ENCODE assay signal across 1 cellular context in genomic region chr1:234486858-234487830, GRCh38.
TF ChIP-seq lines count a peak whose summit lies in the region.

No MANE protein-coding gene starts in this region.

TF ChIP-seq in HepG2, 621 proteins besides CTCF, POLR2A, EP300 and RAD21 (continued from another document and continues in another):
- TF ChIP-seq ZNF296 (CRISPR knock-in tag; conservative IDR thresholded peaks at IDR 0.05) (no peak), KAT8 (CRISPR knock-in tag; IDR thresholded peaks at IDR 0.05) (peak; percentile 54; the same call in 1 of the 2 replicates), ZNF280D (CRISPR knock-in tag; IDR thresholded peaks at IDR 0.05) (no peak), SKI (IDR thresholded peaks at IDR 0.05; ENCODE audit: partially characterized antibody) (no peak), ZSCAN9 (CRISPR knock-in tag; IDR thresholded peaks at IDR 0.05; ENCODE audit: borderline replicate concordance) (no peak; the same call in 1 of the 2 replicates), KMT2B (CRISPR knock-in tag; IDR thresholded peaks at IDR 0.05) (no peak), ONECUT2 (CRISPR knock-in tag; IDR thresholded peaks at IDR 0.05) (no peak), ISL2 (CRISPR knock-in tag; IDR thresholded peaks at IDR 0.05) (no peak), SIN3B (IDR thresholded peaks at IDR 0.05; ENCODE audit: low read length) (no peak), ZNF143 (CRISPR knock-in tag; IDR thresholded peaks at IDR 0.05) (no peak), MBNL3 (CRISPR knock-in tag; conservative IDR thresholded peaks at IDR 0.05) (no peak), ARID2 (CRISPR knock-in tag; IDR thresholded peaks at IDR 0.05; ENCODE audit: borderline replicate concordance) (no peak), ZNF292 (CRISPR knock-in tag; IDR thresholded peaks at IDR 0.05; ENCODE audit: borderline replicate concordance, low read depth) (no peak), HOXA7 (CRISPR knock-in tag; IDR thresholded peaks at IDR 0.05) (no peak), RELA (CRISPR knock-in tag; IDR thresholded peaks at IDR 0.05) (0 out of 2 replicates have a peak, but pooled peaks have one; percentile 59), ZNF251 (CRISPR knock-in tag; IDR thresholded peaks at IDR 0.05) (no peak), HMG20B (CRISPR knock-in tag; conservative IDR thresholded peaks at IDR 0.05) (0 out of 2 replicates have a peak, but pooled peaks have one; percentile 16), ZNF34 (CRISPR knock-in tag; IDR thresholded peaks at IDR 0.05; ENCODE audit: borderline replicate concordance) (no peak), ZUFSP (CRISPR knock-in tag; IDR thresholded peaks at IDR 0.05; ENCODE audit: borderline replicate concordance) (no peak), NCOR1 (IDR thresholded peaks at IDR 0.05; ENCODE audit: borderline replicate concordance, low read length) (no peak), NR3C1 (CRISPR knock-in tag; IDR thresholded peaks at IDR 0.05) (no peak), BRD4 (CRISPR knock-in tag; IDR thresholded peaks at IDR 0.05) (no peak), ZNF616 (CRISPR knock-in tag; IDR thresholded peaks at IDR 0.05; ENCODE audit: low read depth) (no peak), THRA (CRISPR knock-in tag; IDR thresholded peaks at IDR 0.05; ENCODE audit: borderline replicate concordance) (peak; percentile 42; the same call in 1 of the 2 replicates), ZNF10 (CRISPR knock-in tag; IDR thresholded peaks at IDR 0.05; ENCODE audit: borderline replicate concordance, low read depth) (no peak), GTF3A (CRISPR knock-in tag; conservative IDR thresholded peaks at IDR 0.05) (no peak), HDAC2 (CRISPR knock-in tag; IDR thresholded peaks at IDR 0.05) (peak; percentile 77), PRPF4 (IDR thresholded peaks at IDR 0.05; ENCODE audit: low read depth, low read length, poor library complexity, severe bottlenecking) (no peak), ZNF101 (CRISPR knock-in tag; IDR thresholded peaks at IDR 0.05; ENCODE audit: borderline replicate concordance, low read depth) (no peak), ZSCAN30 (CRISPR knock-in tag; IDR thresholded peaks at IDR 0.05) (no peak), ZNF276 (CRISPR knock-in tag; IDR thresholded peaks at IDR 0.05; ENCODE audit: low read depth) (no peak), ATF3 (CRISPR knock-in tag; IDR thresholded peaks at IDR 0.05) (no peak), TAF15 (IDR thresholded peaks at IDR 0.05; ENCODE audit: low read depth, low read length, poor library complexity, severe bottlenecking) (no peak), ADNP (CRISPR knock-in tag; IDR thresholded peaks at IDR 0.05) (no peak), IRX3 (CRISPR knock-in tag; IDR thresholded peaks at IDR 0.05; ENCODE audit: borderline replicate concordance, low read depth) (no peak), TBX2 (CRISPR knock-in tag; IDR thresholded peaks at IDR 0.05; ENCODE audit: borderline replicate concordance) (peak; percentile 63; the same call in 1 of the 2 replicates), LCORL (IDR thresholded peaks at IDR 0.05) (peak; percentile 17; the same call in 1 of the 2 replicates), LCORL (CRISPR knock-in tag; IDR thresholded peaks at IDR 0.05) (peak; percentile 84), TAF1 (CRISPR knock-in tag; IDR thresholded peaks at IDR 0.05) (no peak), RXRB (CRISPR knock-in tag; IDR thresholded peaks at IDR 0.05; ENCODE audit: borderline replicate concordance) (no peak; the same call in 1 of the 2 replicates), ZFX (CRISPR knock-in tag; IDR thresholded peaks at IDR 0.05; ENCODE audit: low read depth) (0 out of 2 replicates have a peak, but pooled peaks have one; percentile 10), ZFP41 (CRISPR knock-in tag; IDR thresholded peaks at IDR 0.05; ENCODE audit: borderline replicate concordance) (no peak)
- TF ChIP-seq, protein P1, sequence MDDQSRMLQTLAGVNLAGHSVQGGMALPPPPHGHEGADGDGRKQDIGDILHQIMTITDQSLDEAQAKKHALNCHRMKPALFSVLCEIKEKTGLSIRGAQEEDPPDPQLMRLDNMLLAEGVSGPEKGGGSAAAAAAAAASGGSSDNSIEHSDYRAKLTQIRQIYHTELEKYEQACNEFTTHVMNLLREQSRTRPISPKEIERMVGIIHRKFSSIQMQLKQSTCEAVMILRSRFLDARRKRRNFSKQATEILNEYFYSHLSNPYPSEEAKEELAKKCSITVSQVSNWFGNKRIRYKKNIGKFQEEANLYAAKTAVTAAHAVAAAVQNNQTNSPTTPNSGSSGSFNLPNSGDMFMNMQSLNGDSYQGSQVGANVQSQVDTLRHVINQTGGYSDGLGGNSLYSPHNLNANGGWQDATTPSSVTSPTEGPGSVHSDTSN (CRISPR knock-in tag; IDR thresholded peaks at IDR 0.05; ENCODE audit: borderline replicate concordance): no peak
- TF ChIP-seq, protein P2, sequence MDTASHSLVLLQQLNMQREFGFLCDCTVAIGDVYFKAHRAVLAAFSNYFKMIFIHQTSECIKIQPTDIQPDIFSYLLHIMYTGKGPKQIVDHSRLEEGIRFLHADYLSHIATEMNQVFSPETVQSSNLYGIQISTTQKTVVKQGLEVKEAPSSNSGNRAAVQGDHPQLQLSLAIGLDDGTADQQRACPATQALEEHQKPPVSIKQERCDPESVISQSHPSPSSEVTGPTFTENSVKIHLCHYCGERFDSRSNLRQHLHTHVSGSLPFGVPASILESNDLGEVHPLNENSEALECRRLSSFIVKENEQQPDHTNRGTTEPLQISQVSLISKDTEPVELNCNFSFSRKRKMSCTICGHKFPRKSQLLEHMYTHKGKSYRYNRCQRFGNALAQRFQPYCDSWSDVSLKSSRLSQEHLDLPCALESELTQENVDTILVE (CRISPR knock-in tag; IDR thresholded peaks at IDR 0.05): peak; percentile 83
- TF ChIP-seq, protein P3, sequence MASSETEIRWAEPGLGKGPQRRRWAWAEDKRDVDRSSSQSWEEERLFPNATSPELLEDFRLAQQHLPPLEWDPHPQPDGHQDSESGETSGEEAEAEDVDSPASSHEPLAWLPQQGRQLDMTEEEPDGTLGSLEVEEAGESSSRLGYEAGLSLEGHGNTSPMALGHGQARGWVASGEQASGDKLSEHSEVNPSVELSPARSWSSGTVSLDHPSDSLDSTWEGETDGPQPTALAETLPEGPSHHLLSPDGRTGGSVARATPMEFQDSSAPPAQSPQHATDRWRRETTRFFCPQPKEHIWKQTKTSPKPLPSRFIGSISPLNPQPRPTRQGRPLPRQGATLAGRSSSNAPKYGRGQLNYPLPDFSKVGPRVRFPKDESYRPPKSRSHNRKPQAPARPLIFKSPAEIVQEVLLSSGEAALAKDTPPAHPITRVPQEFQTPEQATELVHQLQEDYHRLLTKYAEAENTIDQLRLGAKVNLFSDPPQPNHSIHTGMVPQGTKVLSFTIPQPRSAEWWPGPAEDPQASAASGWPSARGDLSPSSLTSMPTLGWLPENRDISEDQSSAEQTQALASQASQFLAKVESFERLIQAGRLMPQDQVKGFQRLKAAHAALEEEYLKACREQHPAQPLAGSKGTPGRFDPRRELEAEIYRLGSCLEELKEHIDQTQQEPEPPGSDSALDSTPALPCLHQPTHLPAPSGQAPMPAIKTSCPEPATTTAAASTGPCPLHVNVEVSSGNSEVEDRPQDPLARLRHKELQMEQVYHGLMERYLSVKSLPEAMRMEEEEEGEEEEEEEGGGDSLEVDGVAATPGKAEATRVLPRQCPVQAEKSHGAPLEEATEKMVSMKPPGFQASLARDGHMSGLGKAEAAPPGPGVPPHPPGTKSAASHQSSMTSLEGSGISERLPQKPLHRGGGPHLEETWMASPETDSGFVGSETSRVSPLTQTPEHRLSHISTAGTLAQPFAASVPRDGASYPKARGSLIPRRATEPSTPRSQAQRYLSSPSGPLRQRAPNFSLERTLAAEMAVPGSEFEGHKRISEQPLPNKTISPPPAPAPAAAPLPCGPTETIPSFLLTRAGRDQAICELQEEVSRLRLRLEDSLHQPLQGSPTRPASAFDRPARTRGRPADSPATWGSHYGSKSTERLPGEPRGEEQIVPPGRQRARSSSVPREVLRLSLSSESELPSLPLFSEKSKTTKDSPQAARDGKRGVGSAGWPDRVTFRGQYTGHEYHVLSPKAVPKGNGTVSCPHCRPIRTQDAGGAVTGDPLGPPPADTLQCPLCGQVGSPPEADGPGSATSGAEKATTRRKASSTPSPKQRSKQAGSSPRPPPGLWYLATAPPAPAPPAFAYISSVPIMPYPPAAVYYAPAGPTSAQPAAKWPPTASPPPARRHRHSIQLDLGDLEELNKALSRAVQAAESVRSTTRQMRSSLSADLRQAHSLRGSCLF (CRISPR knock-in tag; IDR thresholded peaks at IDR 0.05; ENCODE audit: borderline replicate concordance): no peak
- TF ChIP-seq, protein P4, sequence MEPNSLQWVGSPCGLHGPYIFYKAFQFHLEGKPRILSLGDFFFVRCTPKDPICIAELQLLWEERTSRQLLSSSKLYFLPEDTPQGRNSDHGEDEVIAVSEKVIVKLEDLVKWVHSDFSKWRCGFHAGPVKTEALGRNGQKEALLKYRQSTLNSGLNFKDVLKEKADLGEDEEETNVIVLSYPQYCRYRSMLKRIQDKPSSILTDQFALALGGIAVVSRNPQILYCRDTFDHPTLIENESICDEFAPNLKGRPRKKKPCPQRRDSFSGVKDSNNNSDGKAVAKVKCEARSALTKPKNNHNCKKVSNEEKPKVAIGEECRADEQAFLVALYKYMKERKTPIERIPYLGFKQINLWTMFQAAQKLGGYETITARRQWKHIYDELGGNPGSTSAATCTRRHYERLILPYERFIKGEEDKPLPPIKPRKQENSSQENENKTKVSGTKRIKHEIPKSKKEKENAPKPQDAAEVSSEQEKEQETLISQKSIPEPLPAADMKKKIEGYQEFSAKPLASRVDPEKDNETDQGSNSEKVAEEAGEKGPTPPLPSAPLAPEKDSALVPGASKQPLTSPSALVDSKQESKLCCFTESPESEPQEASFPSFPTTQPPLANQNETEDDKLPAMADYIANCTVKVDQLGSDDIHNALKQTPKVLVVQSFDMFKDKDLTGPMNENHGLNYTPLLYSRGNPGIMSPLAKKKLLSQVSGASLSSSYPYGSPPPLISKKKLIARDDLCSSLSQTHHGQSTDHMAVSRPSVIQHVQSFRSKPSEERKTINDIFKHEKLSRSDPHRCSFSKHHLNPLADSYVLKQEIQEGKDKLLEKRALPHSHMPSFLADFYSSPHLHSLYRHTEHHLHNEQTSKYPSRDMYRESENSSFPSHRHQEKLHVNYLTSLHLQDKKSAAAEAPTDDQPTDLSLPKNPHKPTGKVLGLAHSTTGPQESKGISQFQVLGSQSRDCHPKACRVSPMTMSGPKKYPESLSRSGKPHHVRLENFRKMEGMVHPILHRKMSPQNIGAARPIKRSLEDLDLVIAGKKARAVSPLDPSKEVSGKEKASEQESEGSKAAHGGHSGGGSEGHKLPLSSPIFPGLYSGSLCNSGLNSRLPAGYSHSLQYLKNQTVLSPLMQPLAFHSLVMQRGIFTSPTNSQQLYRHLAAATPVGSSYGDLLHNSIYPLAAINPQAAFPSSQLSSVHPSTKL (CRISPR knock-in tag; IDR thresholded peaks at IDR 0.05): peak; percentile 75
